In genomic region chrX:123961268-123962005, GRCh38 we compare ENCODE assay signal across 1 cellular context.
TF ChIP-seq lines count a peak whose summit lies in the region.

Gene STAG2, plus strand, starts transcription at chrX:123961706. Its CDS starts 60,922 bp downstream, at chrX:124022628.

TF ChIP-seq in K562, 482 proteins besides CTCF, POLR2A, EP300 and RAD21 (continued from another document and continues in another):
- TF ChIP-seq HCFC1 (IDR thresholded peaks at IDR 0.05; ENCODE audit: low read depth, low read length) (peak; percentile 7; the same call in 1 of the 2 replicates), RNF2 (IDR thresholded peaks at IDR 0.05) (peak; percentile 47), GABPB1 (CRISPR knock-in tag; IDR thresholded peaks at IDR 0.05) (no peak), GABPA (tag; conservative IDR thresholded peaks at IDR 0.05; ENCODE audit: low read depth) (no peak), TAF1 (IDR thresholded peaks at IDR 0.05; ENCODE audit: control insufficient read depth, extremely low read depth, insufficient read depth, low read length, severe bottlenecking) (peak; percentile 71), ZNF436 (CRISPR knock-in tag; IDR thresholded peaks at IDR 0.05) (no peak), UBTF (IDR thresholded peaks at IDR 0.05; ENCODE audit: borderline replicate concordance in 1 of 2, low read depth in 2 of 2, low read length in 2 of 2) (peak; percentile 62 to 66; a peak in 2 of 4 replicates), ZNF444 (CRISPR knock-in tag; IDR thresholded peaks at IDR 0.05) (no peak), ZNF644 (tag; IDR thresholded peaks at IDR 0.05; ENCODE audit: low read depth) (peak; percentile 69), ZBTB7A (IDR thresholded peaks at IDR 0.05; ENCODE audit: borderline replicate concordance, control insufficient read depth, low read depth, low read length) (peak; percentile 68; the same call in 1 of the 2 replicates), JUND (IDR thresholded peaks at IDR 0.05; ENCODE audit: borderline replicate concordance, low read depth, low read length) (peak; percentile 12; the same call in 1 of the 2 replicates), JUND (tag; IDR thresholded peaks at IDR 0.05; ENCODE audit: borderline replicate concordance, low read depth, low read length) (no peak; the same call in 2 of the 3 replicates), ZNF79 (CRISPR knock-in tag; IDR thresholded peaks at IDR 0.05; ENCODE audit: low read depth) (no peak), EP400 (IDR thresholded peaks at IDR 0.05) (peak; percentile 93), PHF8 (IDR thresholded peaks at IDR 0.05; ENCODE audit: borderline replicate concordance, low read length) (peak; percentile 53), POLR2AphosphoS5 (IDR thresholded peaks at IDR 0.05; ENCODE audit: control insufficient read depth, insufficient read depth, low read depth, low read length) (peak; percentile 56), ZNF512 (tag; IDR thresholded peaks at IDR 0.05) (no peak), SIN3A (IDR thresholded peaks at IDR 0.05; ENCODE audit: borderline replicate concordance in 2 of 2, control insufficient read depth in 1 of 2, low read depth in 2 of 2, low read length in 2 of 2) (no peak), ELF4 (CRISPR knock-in tag; IDR thresholded peaks at IDR 0.05) (no peak), SNIP1 (IDR thresholded peaks at IDR 0.05; ENCODE audit: low read depth) (no peak), RBFOX2 (IDR thresholded peaks at IDR 0.05; ENCODE audit: low read depth, low read length) (peak; percentile 80), SMARCA4 (IDR thresholded peaks at IDR 0.05) (no peak), MXI1 (IDR thresholded peaks at IDR 0.05; ENCODE audit: low read depth, low read length) (no peak), ZFX (CRISPR knock-in tag; IDR thresholded peaks at IDR 0.05) (peak; percentile 50), BHLHE40 (IDR thresholded peaks at IDR 0.05; ENCODE audit: low read length) (peak; percentile 24; the same call in 1 of the 2 replicates), YY1 (IDR thresholded peaks at IDR 0.05; ENCODE audit: borderline replicate concordance in 1 of 3, control insufficient read depth in 1 of 3, extremely low read depth in 1 of 3, insufficient read depth in 3 of 3, insufficient read length in 1 of 3, insufficient replicate concordance in 2 of 3, low read depth in 1 of 3, low read length in 2 of 3) (peak; percentile 68 to 94 (median 86)), NR2C2 (CRISPR knock-in tag; IDR thresholded peaks at IDR 0.05) (no peak), NR2C2 (tag; IDR thresholded peaks at IDR 0.05) (no peak), MGA (IDR thresholded peaks at IDR 0.05) (peak; percentile 56), PRDM10 (IDR thresholded peaks at IDR 0.05; ENCODE audit: partially characterized antibody) (peak; percentile 36), TAF7 (tag; IDR thresholded peaks at IDR 0.05) (peak; percentile 93)
- TF ChIP-seq, protein P1, sequence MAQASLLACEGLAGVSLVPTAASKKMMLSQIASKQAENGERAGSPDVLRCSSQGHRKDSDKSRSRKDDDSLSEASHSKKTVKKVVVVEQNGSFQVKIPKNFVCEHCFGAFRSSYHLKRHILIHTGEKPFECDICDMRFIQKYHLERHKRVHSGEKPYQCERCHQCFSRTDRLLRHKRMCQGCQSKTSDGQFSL (CRISPR knock-in tag; IDR thresholded peaks at IDR 0.05), result peak; percentile 90
- TF ChIP-seq, protein P1 (tag; IDR thresholded peaks at IDR 0.05), result peak in 1 of 2 experiments; percentile 87; a peak in 2 of 4 replicates
- TF ChIP-seq, protein P2, sequence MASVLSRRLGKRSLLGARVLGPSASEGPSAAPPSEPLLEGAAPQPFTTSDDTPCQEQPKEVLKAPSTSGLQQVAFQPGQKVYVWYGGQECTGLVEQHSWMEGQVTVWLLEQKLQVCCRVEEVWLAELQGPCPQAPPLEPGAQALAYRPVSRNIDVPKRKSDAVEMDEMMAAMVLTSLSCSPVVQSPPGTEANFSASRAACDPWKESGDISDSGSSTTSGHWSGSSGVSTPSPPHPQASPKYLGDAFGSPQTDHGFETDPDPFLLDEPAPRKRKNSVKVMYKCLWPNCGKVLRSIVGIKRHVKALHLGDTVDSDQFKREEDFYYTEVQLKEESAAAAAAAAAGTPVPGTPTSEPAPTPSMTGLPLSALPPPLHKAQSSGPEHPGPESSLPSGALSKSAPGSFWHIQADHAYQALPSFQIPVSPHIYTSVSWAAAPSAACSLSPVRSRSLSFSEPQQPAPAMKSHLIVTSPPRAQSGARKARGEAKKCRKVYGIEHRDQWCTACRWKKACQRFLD (CRISPR knock-in tag; IDR thresholded peaks at IDR 0.05), result peak; percentile 74; the same call in 1 of the 2 replicates
- TF ChIP-seq, protein P3, sequence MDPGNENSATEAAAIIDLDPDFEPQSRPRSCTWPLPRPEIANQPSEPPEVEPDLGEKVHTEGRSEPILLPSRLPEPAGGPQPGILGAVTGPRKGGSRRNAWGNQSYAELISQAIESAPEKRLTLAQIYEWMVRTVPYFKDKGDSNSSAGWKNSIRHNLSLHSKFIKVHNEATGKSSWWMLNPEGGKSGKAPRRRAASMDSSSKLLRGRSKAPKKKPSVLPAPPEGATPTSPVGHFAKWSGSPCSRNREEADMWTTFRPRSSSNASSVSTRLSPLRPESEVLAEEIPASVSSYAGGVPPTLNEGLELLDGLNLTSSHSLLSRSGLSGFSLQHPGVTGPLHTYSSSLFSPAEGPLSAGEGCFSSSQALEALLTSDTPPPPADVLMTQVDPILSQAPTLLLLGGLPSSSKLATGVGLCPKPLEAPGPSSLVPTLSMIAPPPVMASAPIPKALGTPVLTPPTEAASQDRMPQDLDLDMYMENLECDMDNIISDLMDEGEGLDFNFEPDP (CRISPR knock-in tag; IDR thresholded peaks at IDR 0.05), result no peak
